17 cellular contexts compared by ENCODE assay signal in genomic region chr6:143241110-143241509, GRCh38.
"Had no signal": no experiment of that assay in that cellular context is flagged by ENCODE, and none has a peak within 500 bp of the region (broad histone marks: within the 10 kb centered on the region; RNA-seq: fewer than 3 reads in every experiment).

No MANE protein-coding gene starts in this region.

- H3K4me1 ChIP-seq: lower lobe of right lung had no signal

- DNase-seq: activated CD4-positive, alpha-beta memory T cell treated with anti-CD3 and anti-CD28 coated beads for 36 hours; activated CD4-positive, alpha-beta T cell treated with anti-CD3 and anti-CD28 coated beads for 36 hours; activated effector memory CD4-positive, alpha-beta T cell treated with anti-CD3 and anti-CD28 coated beads, Interleukin-2, amount 50 U/mL, for 16 hours; activated T-cell treated with anti-CD3 and anti-CD28 coated beads, Interleukin-2, amount 50 U/mL, for 4 hours; foreskin melanocyte; immature natural killer cell; lower lobe of right lung; nephron progenitor cell; occipital lobe; psoas muscle; stimulated activated CD4-positive, alpha-beta T cell treated with anti-CD3 and anti-CD28 coated beads, Interleukin-15, amount 100 ng/mL, for 24 hours; stimulated activated CD4-positive, alpha-beta T cell treated with anti-CD3 and anti-CD28 coated beads, Interleukin-4, amount 100 ng/mL, for 24 hours; stimulated activated naive CD4-positive, alpha-beta T cell; T-helper 17 cell; WERI-Rb-1 had no signal

- ATAC-seq: activated CD4-positive, alpha-beta T cell treated with anti-CD3 and anti-CD28 coated beads for 36 hours; activated T-cell treated with anti-CD3 and anti-CD28 coated beads, Interleukin-2, amount 50 U/mL, for 4 hours; lower lobe of right lung; psoas muscle; T-helper 17 cell had no signal

- H3K27me3 ChIP-seq: adrenal gland had no signal

- H3K4me3 ChIP-seq: adrenal gland, lower lobe of right lung, psoas muscle, skin epidermis had no signal

- H3K27ac ChIP-seq: lower lobe of right lung, psoas muscle, skin epidermis, WERI-Rb-1 had no signal

- H3K36me3 ChIP-seq: adrenal gland, lower lobe of right lung, WERI-Rb-1 had no signal

- H3K9me3 ChIP-seq: adrenal gland, lower lobe of right lung, psoas muscle had no signal
